ENCODE assay signal across 8 cellular contexts in genomic region chr2:235106874-235107639, GRCh38.
DNase-seq lines count a peak whose midpoint lies in the region; ATAC-seq, FAIRE-seq and TF ChIP-seq lines count a peak whose summit lies in the region.

No MANE protein-coding gene starts in this region.

- H3K9me3 ChIP-seq in BLaER1 (no peaks in the 10 kb centered on the region), keratinocyte (ENCODE audit: control insufficient read depth, low read depth, low read length) (no peaks in the 10 kb centered on the region), thoracic aorta (no peaks in the 10 kb centered on the region)

- in situ Hi-C loops in T47D (cut with HindIII; ENCODE audit: low pct_unique_long_range_greater_than_20kb, low sequenced_read_pairs) = no loop called here

- H3K4me3 ChIP-seq in BLaER1 (no peak overlapping the region), keratinocyte (ENCODE audit: control insufficient read depth in 2 of 3, extremely low read depth in 1 of 3, insufficient read depth in 2 of 3, low read depth in 1 of 3, low read length in 3 of 3) (no peak overlapping the region), thoracic aorta (no peak overlapping the region)

- H3K79me2 ChIP-seq in keratinocyte (ENCODE audit: control insufficient read depth, insufficient read depth, low read length) = no peaks in the 10 kb centered on the region

- dilution Hi-C loops in keratinocyte (cut with MboI; ENCODE audit: extremely low pct_ligation_motif_present, low sequenced_read_pairs) = loop anchor here (25.0 kb wide), 1 partner anchor 545 kb away; no protein-coding TSS in a partner anchor

- DNase-seq in GM19239 (ENCODE audit: insufficient read length, low spot score) = peak; percentile 15
- peak; percentile 79 for DNase-seq in NCI-H460 (ENCODE audit: extremely low read depth, low read depth)
- DNase-seq in T47D (ENCODE audit: low read depth in 1 of 2, low spot score in 1 of 2) = peak; percentile 60 to 79
- DNase-seq in keratinocyte (ENCODE audit: low read depth, low spot score) = no peak
- DNase-seq in thoracic aorta (ENCODE audit: low spot score) = no peak

- H3K27me3 ChIP-seq in BLaER1 (no peaks in the 10 kb centered on the region), keratinocyte (ENCODE audit: control insufficient read depth, extremely low read depth, insufficient read depth, low read length) (no peaks in the 10 kb centered on the region), thoracic aorta (replicated peaks; ENCODE audit: insufficient read depth) (no peaks in the 10 kb centered on the region)

- TF ChIP-seq CTCF in keratinocyte (optimal IDR thresholded peaks at IDR 0.05 in 1 of 3, IDR thresholded peaks at IDR 0.05 in 1 of 3, conservative IDR thresholded peaks at IDR 0.05 in 1 of 3; ENCODE audit: extremely low read depth in 1 of 3, insufficient read depth in 2 of 3, low read length in 3 of 3) = peak; percentile 69 to 84 (median 70)
- TF ChIP-seq CTCF in thoracic aorta (IDR thresholded peaks at IDR 0.05) = peak; percentile 63

- no peak for TF ChIP-seq POLR2A in GM18505 (IDR thresholded peaks at IDR 0.05; ENCODE audit: borderline replicate concordance, extremely low read depth, insufficient read depth, insufficient read length)

- H4K20me1 ChIP-seq in BLaER1 (no peaks in the 10 kb centered on the region), keratinocyte (ENCODE audit: control insufficient read depth, extremely low read depth, insufficient read depth, low read length) (no peaks in the 10 kb centered on the region)

- no peaks in the 10 kb centered on the region for H3K36me3 ChIP-seq in BLaER1
- H3K36me3 ChIP-seq in keratinocyte (ENCODE audit: control insufficient read depth in 2 of 2, extremely low read depth in 1 of 2, insufficient read depth in 2 of 2, low read length in 2 of 2) = no peaks in the 10 kb centered on the region
- no peaks in the 10 kb centered on the region for H3K36me3 ChIP-seq in thoracic aorta

- H3K4me2 ChIP-seq in BLaER1 = peak overlapping the region; percentile 8
- no peak overlapping the region for H3K4me2 ChIP-seq in keratinocyte (ENCODE audit: control insufficient read depth, extremely low read depth, insufficient read depth, low read depth, low read length)

- no peaks in the 10 kb centered on the region for H3K9me1 ChIP-seq in keratinocyte (ENCODE audit: control insufficient read depth, extremely low read depth, insufficient read depth, low read length)

- no peak for FAIRE-seq in GM19239 (lab: Jason Lieb, UNC)
- peak; percentile 95 for FAIRE-seq in keratinocyte (lab: Jason Lieb, UNC)

- peaks cover 20% of the 10 kb centered on the region for H3K4me1 ChIP-seq in BLaER1
- no peaks in the 10 kb centered on the region for H3K4me1 ChIP-seq in keratinocyte (ENCODE audit: control insufficient read depth, extremely low read depth, insufficient read depth, low read length)
- peaks cover 0 to 7% of the 10 kb centered on the region in 2 donors for H3K4me1 ChIP-seq in thoracic aorta (ENCODE audit: control insufficient read depth in 1 of 2, low read depth in 2 of 2)

- no peak overlapping the region for H3K9ac ChIP-seq in BLaER1
- no peak overlapping the region for H3K9ac ChIP-seq in keratinocyte (ENCODE audit: control insufficient read depth, extremely low read depth, insufficient read depth, low read length)

- no peak overlapping the region for H2AFZ ChIP-seq in keratinocyte (ENCODE audit: control insufficient read depth, low read length)

- ATAC-seq in thoracic aorta (ENCODE audit: insufficient number of reproducible peaks, low FRiP score, low read depth) (peak; percentile 35), GM18505 (IDR thresholded peaks at IDR 0.05; ENCODE audit: unreplicated experiment) (no peak), HG03457 (IDR thresholded peaks at IDR 0.05; ENCODE audit: unreplicated experiment) (no peak)

- no peak overlapping the region for H3K27ac ChIP-seq in BLaER1
- no peak overlapping the region for H3K27ac ChIP-seq in keratinocyte (ENCODE audit: control insufficient read depth, insufficient read depth, low read length)
- H3K27ac ChIP-seq in thoracic aorta = no peak overlapping the region

Comparison
In these comparisons a context has a peak if more than half of its experiments do, and no peak if none do; other contexts are left out.
1. DNase-seq: peak in GM19239 (single experiment), NCI-H460 (single experiment) and T47D (2 of 2); none in keratinocyte (single experiment) and thoracic aorta (single experiment).